In genomic region chr11:69350596-69350995, GRCh38 we compare ENCODE assay signal across 19 cellular contexts. TPM values are rescaled to one million over a fixed set of nuclear protein-coding genes. Genes with fewer than 3 reads are reported as not detected.
DNase-seq lines count a peak whose midpoint lies in the region; FAIRE-seq and TF ChIP-seq lines count a peak whose summit lies in the region.
"Had no signal": no experiment of that assay in that cellular context is flagged by ENCODE, and none has a peak within 500 bp of the region (broad histone marks: within the 10 kb centered on the region; RNA-seq: fewer than 3 reads in every experiment).

No MANE protein-coding gene starts in this region.

- H4K20me1 ChIP-seq in osteoblast (ENCODE audit: insufficient read depth, low read length), result no peaks in the 10 kb centered on the region

- no peaks in the 10 kb centered on the region for H3K27me3 ChIP-seq in osteoblast (ENCODE audit: insufficient read depth, low read length)
- H3K27me3 ChIP-seq in ascending aorta, result no peaks in the 10 kb centered on the region
- H3K27me3 ChIP-seq: BE2C, MG63 had no signal

- CTCF ChIA-PET in Calu3 (lab: Charles Lee), result interaction anchor here (0.6 kb wide), 1 partner anchor 71 kb away, joined by 3 read pairs; no protein-coding TSS in a partner anchor

- peaks cover 4% of the 10 kb centered on the region for H3K9me3 Mint-ChIP-seq in Calu3 (ENCODE audit: low read depth, unreplicated experiment)
- no peaks in the 10 kb centered on the region for H3K9me3 Mint-ChIP-seq in endothelial cell (ENCODE audit: unreplicated experiment)

- peak overlapping the region; percentile 89 for H3K27ac ChIP-seq in osteoblast (ENCODE audit: low read depth, low read length)
- no peak overlapping the region for H3K27ac ChIP-seq in ascending aorta
- H3K27ac ChIP-seq: KMS-11 had no signal

- BruUV-seq in Calu3 (replicated peaks; lab: Mats Ljungman, UMichigan), result no TSS peak

- no peak overlapping the region for H3K4me3 ChIP-seq in osteoblast (ENCODE audit: insufficient read depth, low read length)
- H3K4me3 ChIP-seq in ascending aorta, result no peak overlapping the region
- H3K4me3 ChIP-seq: GM23338, MG63 had no signal

- TF ChIP-seq CTCF in Calu3 (IDR thresholded peaks at IDR 0.05; ENCODE audit: unreplicated experiment) (no peak), osteoblast (IDR thresholded peaks at IDR 0.05; ENCODE audit: extremely low read depth, low read depth, low read length) (no peak), endothelial cell (IDR thresholded peaks at IDR 0.05; ENCODE audit: unreplicated experiment) (no peak), ascending aorta (IDR thresholded peaks at IDR 0.05) (no peak)

- DNase-seq in Calu3 (no peak), RCC 7860 (ENCODE audit: low spot score) (no peak), osteoblast (ENCODE audit: insufficient read length, low spot score, missing footprints) (no peak), NCI-H1417 (lab: John Stamatoyannopoulos, UW) (no peak), DMS153 treated with DMSO at 0.1 percent for 48 hours (lab: John Stamatoyannopoulos, UW; ENCODE audit: unreplicated experiment) (no peak), endothelial cell (ENCODE audit: low spot score) (no peak), ascending aorta (ENCODE audit: low spot score in 2 of 2) (no peak)
- DNase-seq: BE2C; CD4-positive, alpha-beta memory T cell; MG63; NCI-H1105; NCI-H187; NCI-H2171; NCI-H446 treated with DMSO at 0.1 percent for 48 hours; RPMI8226 had no signal

- H3K27ac Mint-ChIP-seq in Calu3 (ENCODE audit: unreplicated experiment), result peak overlapping the region; percentile 58
- no peak overlapping the region for H3K27ac Mint-ChIP-seq in endothelial cell (ENCODE audit: unreplicated experiment)
- H3K27ac Mint-ChIP-seq: CD4-positive, alpha-beta memory T cell; GM23338 had no signal

- intact Hi-C loops in Calu3 (cut with micrococcal nuclease; ENCODE audit: unreplicated experiment), result no loop called here
- intact Hi-C loops in ascending aorta (cut with DNase I), result no loop called here

- H3K4me1 Mint-ChIP-seq in Calu3 (ENCODE audit: low read depth, unreplicated experiment) (peaks cover 43% of the 10 kb centered on the region), endothelial cell (ENCODE audit: unreplicated experiment) (no peaks in the 10 kb centered on the region)
- H3K4me1 Mint-ChIP-seq: CD4-positive, alpha-beta memory T cell; GM23338 had no signal

- H3K36me3 ChIP-seq in osteoblast (ENCODE audit: insufficient read depth, low read length) (no peaks in the 10 kb centered on the region), ascending aorta (no peaks in the 10 kb centered on the region)
- H3K36me3 ChIP-seq: BE2C had no signal

- no peak overlapping the region for H2AFZ ChIP-seq in osteoblast (ENCODE audit: low read length)
- H2AFZ ChIP-seq: GM23338 had no signal

- H3K27me3 Mint-ChIP-seq in Calu3 (ENCODE audit: unreplicated experiment) (no peaks in the 10 kb centered on the region), endothelial cell (ENCODE audit: unreplicated experiment) (no peaks in the 10 kb centered on the region)

- peaks cover 42% of the 10 kb centered on the region for H3K4me1 ChIP-seq in osteoblast (ENCODE audit: insufficient read depth, low read length)
- H3K4me1 ChIP-seq in ascending aorta, result no peaks in the 10 kb centered on the region

- peaks cover 3% of the 10 kb centered on the region for H3K9me3 ChIP-seq in osteoblast (ENCODE audit: low read depth, low read length)
- no peaks in the 10 kb centered on the region for H3K9me3 ChIP-seq in ascending aorta

- H3K36me3 Mint-ChIP-seq in Calu3 (ENCODE audit: insufficient read depth, unreplicated experiment) (peaks cover 8% of the 10 kb centered on the region), endothelial cell (ENCODE audit: low read depth, unreplicated experiment) (peaks cover 3% of the 10 kb centered on the region)
- H3K36me3 Mint-ChIP-seq: CD4-positive, alpha-beta memory T cell had no signal

- FAIRE-seq in RCC 7860 (lab: Jason Lieb, UNC), result peak; percentile 80
- FAIRE-seq in endometrium (lab: Jason Lieb, UNC), result peak; percentile 77

- H3K4me3 Mint-ChIP-seq in Calu3 (ENCODE audit: low read depth, unreplicated experiment), result no peak overlapping the region
- H3K4me3 Mint-ChIP-seq in endothelial cell (ENCODE audit: unreplicated experiment), result no peak overlapping the region
- H3K4me3 Mint-ChIP-seq: CD4-positive, alpha-beta memory T cell; GM23338 had no signal

- no peak overlapping the region for H3K4me2 ChIP-seq in osteoblast (ENCODE audit: insufficient read depth, low read length)
- H3K4me2 ChIP-seq: GM23338, KMS-11 had no signal

- peaks cover 11% of the 10 kb centered on the region for H3K79me2 ChIP-seq in osteoblast (ENCODE audit: insufficient read depth, low read length)

RNA-seq across cellular contexts. Expression of gene MYEOV, which starts 56.6 kb away (rescaled TPM):
- 79.9 and 98.4 TPM in 2 replicates for total RNA-seq in Calu3 (2022)
- total RNA-seq in osteoblast, result 0.88 and 1.4 TPM in 2 replicates
- total RNA-seq in endothelial cell (ENCODE audit: unreplicated experiment), result not detected
- not detected for total RNA-seq in ascending aorta
- total RNA-seq: CD4-positive, alpha-beta memory T cell; SK-MEL-5 had no signal

Comparison
In these comparisons a context has a peak if more than half of its experiments do, and no peak if none do; other contexts are left out.
1. RNA of gene MYEOV, which starts 56.6 kb away (total RNA-seq): 79.9 to 98.4 TPM in Calu3; 0.88 to 1.4 TPM in osteoblast, not detected in endothelial cell (single experiment) and not detected in ascending aorta (single experiment); every median in the first group is over 10 times any median in the second.